In genomic region chr17:49572806-49573420, GRCh38 we compare ENCODE assay signal across 17 cellular contexts. TPM values are rescaled to one million over a fixed set of nuclear protein-coding genes. Genes with fewer than 3 reads are reported as not detected.
DNase-seq lines count a peak whose midpoint lies in the region; ATAC-seq and TF ChIP-seq lines count a peak whose summit lies in the region.
"Had no signal": no experiment of that assay in that cellular context is flagged by ENCODE, and none has a peak within 500 bp of the region (broad histone marks: within the 10 kb centered on the region; RNA-seq: fewer than 3 reads in every experiment).

No MANE protein-coding gene starts in this region.

- ATAC-seq in thoracic aorta (ENCODE audit: insufficient number of reproducible peaks, low FRiP score, low read depth) (no peak), GM21367 (IDR thresholded peaks at IDR 0.05; ENCODE audit: unreplicated experiment) (no peak)
- ATAC-seq: CD8-positive, alpha-beta T cell had no signal

- CTCF ChIA-PET in RWPE1 (lab: Yijun Ruan, JAX), result interaction anchor here (0.6 kb wide), 1 partner anchor 166 kb away, joined by 4 read pairs; no protein-coding TSS in a partner anchor

- H3K27me3 ChIP-seq in neuronal stem cell (ENCODE audit: control insufficient read depth in 3 of 3, insufficient read depth in 3 of 3, low read depth in 1 of 3, low read length in 3 of 3) (peaks cover 0 to 69% (median 15%) of the 10 kb centered on the region in 3 experiments), thoracic aorta (replicated peaks; ENCODE audit: insufficient read depth) (no peaks in the 10 kb centered on the region), neural progenitor cell (peaks cover 47% of the 10 kb centered on the region)

- no peaks in the 10 kb centered on the region for H3K9me3 Mint-ChIP-seq in dendritic cell treated with granulocyte-macrophage colony-stimulating factor and Interleukin-4, amounts not matched to agents 40 ng/mL and 50 ng/mL, for 4 days
- H3K9me3 Mint-ChIP-seq in neural progenitor cell, result no peaks in the 10 kb centered on the region
- H3K9me3 Mint-ChIP-seq: CD8-positive, alpha-beta T cell; HFFc6 had no signal

- H2AFZ ChIP-seq in neuronal stem cell (ENCODE audit: low read length) (no peak overlapping the region), neural progenitor cell (replicated peaks) (no peak overlapping the region)

- intact Hi-C loops in dendritic cell treated with granulocyte-macrophage colony-stimulating factor and Interleukin-4, amounts not matched to agents 40 ng/mL and 50 ng/mL, for 4 days (cut with micrococcal nuclease), result loop anchor here (10.0 kb wide), 1 partner anchor 62 kb away; no protein-coding TSS in a partner anchor

- H3K18ac ChIP-seq in neuronal stem cell (ENCODE audit: low read length), result no peak overlapping the region

- peak overlapping the region; percentile 22 for H3K27ac Mint-ChIP-seq in dendritic cell treated with granulocyte-macrophage colony-stimulating factor and Interleukin-4, amounts not matched to agents 40 ng/mL and 50 ng/mL, for 4 days
- H3K27ac Mint-ChIP-seq in neural progenitor cell, result no peak overlapping the region
- H3K27ac Mint-ChIP-seq: CD8-positive, alpha-beta T cell; HFFc6 had no signal

- no CpG with 5 or more reads among the region's 6 CpGs for WGBS in neuronal stem cell (ENCODE audit: extremely low coverage in 2 of 2, insufficient read length in 2 of 2, insufficient replicate concordance in 1 of 2), 2 donors

- H4K8ac ChIP-seq in neuronal stem cell (ENCODE audit: low read depth, low read length), result no peak overlapping the region

- no peak overlapping the region for H2BK15ac ChIP-seq in neuronal stem cell (ENCODE audit: low read length)

- H3K9ac ChIP-seq in neuronal stem cell (ENCODE audit: low read depth, low read length, poor library complexity) (no peak overlapping the region), neural progenitor cell (no peak overlapping the region)
- H3K9ac ChIP-seq: BLaER1 treated with 17β-estradiol and CSF1 and Interleukin-3, amounts not matched to agents 10 nM and 100 nM; KMS-11 had no signal

- peak overlapping the region; percentile 81 for H2AK5ac ChIP-seq in neuronal stem cell (ENCODE audit: low read depth, low read length)

- no peak overlapping the region for H2BK12ac ChIP-seq in neuronal stem cell (ENCODE audit: low read length)

- H3K27ac ChIP-seq in RWPE1 (0 out of 2 replicates have a peak overlapping the region, but pooled peaks have one; percentile 1), neuronal stem cell (replicated peaks; ENCODE audit: low read length) (no peak overlapping the region), thoracic aorta (peak overlapping the region; percentile 95 to 100), neural progenitor cell (no peak overlapping the region)
- H3K27ac ChIP-seq: BLaER1 treated with 17β-estradiol and CSF1 and Interleukin-3, amounts not matched to agents 10 nM and 100 nM; KMS-11 had no signal

- no peak overlapping the region for H2BK120ac ChIP-seq in neuronal stem cell (ENCODE audit: low read depth, low read length)

- peaks cover 62% of the 10 kb centered on the region for H3F3A ChIP-seq in neural progenitor cell (ENCODE audit: low read depth)

- H3K4me3 Mint-ChIP-seq in dendritic cell treated with granulocyte-macrophage colony-stimulating factor and Interleukin-4, amounts not matched to agents 40 ng/mL and 50 ng/mL, for 4 days, result no peak overlapping the region
- H3K4me3 Mint-ChIP-seq in neural progenitor cell, result no peak overlapping the region
- H3K4me3 Mint-ChIP-seq: HFFc6 had no signal

- H3K4me3 ChIP-seq in neuronal stem cell (ENCODE audit: low read length in 2 of 2), result no peak overlapping the region
- H3K4me3 ChIP-seq in thoracic aorta, result no peak overlapping the region
- no peak overlapping the region for H3K4me3 ChIP-seq in neural progenitor cell
- H3K4me3 ChIP-seq: BLaER1 treated with 17β-estradiol and CSF1 and Interleukin-3, amounts not matched to agents 10 nM and 100 nM had no signal

- H3K9me3 ChIP-seq in neuronal stem cell (replicated peaks in 1 of 2; ENCODE audit: control insufficient read depth in 2 of 2, insufficient read depth in 1 of 2, low read depth in 1 of 2, low read length in 2 of 2) (no peaks in the 10 kb centered on the region), thoracic aorta (no peaks in the 10 kb centered on the region), neural progenitor cell (ENCODE audit: low read depth) (no peaks in the 10 kb centered on the region)
- H3K9me3 ChIP-seq: BLaER1 treated with 17β-estradiol and CSF1 and Interleukin-3, amounts not matched to agents 10 nM and 100 nM had no signal

- peaks cover 8% of the 10 kb centered on the region for H3K79me2 ChIP-seq in neural progenitor cell (ENCODE audit: low read depth)

- H3K27me3 Mint-ChIP-seq in dendritic cell treated with granulocyte-macrophage colony-stimulating factor and Interleukin-4, amounts not matched to agents 40 ng/mL and 50 ng/mL, for 4 days, result peaks cover 80% of the 10 kb centered on the region
- H3K27me3 Mint-ChIP-seq in neural progenitor cell (ENCODE audit: insufficient read depth, low read depth), result peaks cover 40% of the 10 kb centered on the region

- no peak overlapping the region for H4K91ac ChIP-seq in neuronal stem cell (ENCODE audit: low read depth, low read length, poor library complexity)

- peaks cover 9% of the 10 kb centered on the region for H4K20me1 ChIP-seq in neural progenitor cell (ENCODE audit: low read depth)

- H3K36me3 ChIP-seq in neuronal stem cell (replicated peaks in 1 of 2; ENCODE audit: control insufficient read depth in 2 of 2, insufficient read depth in 2 of 2, low read length in 2 of 2) (no peaks in the 10 kb centered on the region), thoracic aorta (no peaks in the 10 kb centered on the region), neural progenitor cell (no peaks in the 10 kb centered on the region)
- H3K36me3 ChIP-seq: BLaER1 treated with 17β-estradiol and CSF1 and Interleukin-3, amounts not matched to agents 10 nM and 100 nM had no signal

- peak overlapping the region; percentile 21 for H3K14ac ChIP-seq in neuronal stem cell (ENCODE audit: low read length)

- POLR2A ChIA-PET in RWPE1 (lab: Yijun Ruan, JAX; ENCODE audit: low non-redundant PET), result no interaction called here

- H3K23ac ChIP-seq in neuronal stem cell (ENCODE audit: low read depth, low read length, poor library complexity), result no peak overlapping the region

- H2BK5ac ChIP-seq in neuronal stem cell (ENCODE audit: low read length), result peak overlapping the region; percentile 39

- H3K36me3 Mint-ChIP-seq in dendritic cell treated with granulocyte-macrophage colony-stimulating factor and Interleukin-4, amounts not matched to agents 40 ng/mL and 50 ng/mL, for 4 days (ENCODE audit: low read depth), result no peaks in the 10 kb centered on the region
- H3K36me3 Mint-ChIP-seq in neural progenitor cell, result no peaks in the 10 kb centered on the region
- H3K36me3 Mint-ChIP-seq: CD8-positive, alpha-beta T cell had no signal

- H3K4ac ChIP-seq in neuronal stem cell (ENCODE audit: low read length), result no peak overlapping the region

- H3K79me1 ChIP-seq in neuronal stem cell (ENCODE audit: low read depth, low read length), result peaks cover 3% of the 10 kb centered on the region

- peaks cover 44% of the 10 kb centered on the region for H3K4me1 Mint-ChIP-seq in dendritic cell treated with granulocyte-macrophage colony-stimulating factor and Interleukin-4, amounts not matched to agents 40 ng/mL and 50 ng/mL, for 4 days (ENCODE audit: low read depth)
- peaks cover 15% of the 10 kb centered on the region for H3K4me1 Mint-ChIP-seq in neural progenitor cell

- H3K4me1 ChIP-seq in neuronal stem cell (ENCODE audit: control insufficient read depth in 2 of 2, insufficient read depth in 1 of 2, low read depth in 1 of 2, low read length in 2 of 2), result peaks cover 4 to 12% of the 10 kb centered on the region in 2 donors
- H3K4me1 ChIP-seq in thoracic aorta (ENCODE audit: control insufficient read depth in 1 of 2, low read depth in 2 of 2), result peaks cover 10 to 50% of the 10 kb centered on the region in 2 donors
- peaks cover 18% of the 10 kb centered on the region for H3K4me1 ChIP-seq in neural progenitor cell

- TF ChIP-seq CTCF in RWPE1 (conservative IDR thresholded peaks at IDR 0.05; ENCODE audit: low read depth) (no peak), thoracic aorta (IDR thresholded peaks at IDR 0.05) (no peak), neural progenitor cell (IDR thresholded peaks at IDR 0.05) (no peak)

- DNase-seq in RWPE1 (ENCODE audit: low spot score), result no peak
- no peak for DNase-seq in neuronal stem cell (ENCODE audit: low spot score)
- no peak for DNase-seq in thoracic aorta (ENCODE audit: low spot score)
- DNase-seq in activated naive CD4-positive, alpha-beta T cell treated with Interleukin-2 at 50 U/mL for 16 hours, result no peak
- no peak for DNase-seq in neural progenitor cell (ENCODE audit: low spot score)
- DNase-seq: CD8-positive, alpha-beta T cell; HFFc6; NCI-H1417; NCI-H187; NCI-H2107; NCI-H226; NCI-H524 treated with DMSO at 0.1 percent for 48 hours had no signal

- H3K4me2 ChIP-seq in neuronal stem cell (ENCODE audit: insufficient read depth, low read length, poor library complexity, severe bottlenecking), result no peak overlapping the region
- H3K4me2 ChIP-seq in neural progenitor cell, result no peak overlapping the region
- H3K4me2 ChIP-seq: BLaER1 treated with 17β-estradiol and CSF1 and Interleukin-3, amounts not matched to agents 10 nM and 100 nM; KMS-11 had no signal

RNA-seq across cellular contexts. Expression of gene NXPH3, which starts 2.8 kb away (rescaled TPM):
- polyA plus RNA-seq in neuronal stem cell (2013, experiment 1 of 2), result 2.9 TPM
- 2.8 TPM for polyA plus RNA-seq in neuronal stem cell (2013, experiment 2 of 2)
- total RNA-seq in thoracic aorta, result 100 to 1,000 TPM in 1 of 2 donors, 10 to 100 TPM in 1; 61.7 to 131 TPM
- total RNA-seq in neural progenitor cell (ENCODE audit: low replicate concordance), result 3.6 and 10.7 TPM in 2 replicates
- total RNA-seq: CD8-positive, alpha-beta T cell; RPMI7951 had no signal

Comparison
In these comparisons a context has a peak if more than half of its experiments do, and no peak if none do; other contexts are left out.
1. H3K27ac ChIP-seq: peak in RWPE1 (single experiment) and thoracic aorta (2 of 2); none in neuronal stem cell (single experiment) and neural progenitor cell (single experiment).